ENCODE assay signal across 37 cellular contexts in the genomic region with DNA sequence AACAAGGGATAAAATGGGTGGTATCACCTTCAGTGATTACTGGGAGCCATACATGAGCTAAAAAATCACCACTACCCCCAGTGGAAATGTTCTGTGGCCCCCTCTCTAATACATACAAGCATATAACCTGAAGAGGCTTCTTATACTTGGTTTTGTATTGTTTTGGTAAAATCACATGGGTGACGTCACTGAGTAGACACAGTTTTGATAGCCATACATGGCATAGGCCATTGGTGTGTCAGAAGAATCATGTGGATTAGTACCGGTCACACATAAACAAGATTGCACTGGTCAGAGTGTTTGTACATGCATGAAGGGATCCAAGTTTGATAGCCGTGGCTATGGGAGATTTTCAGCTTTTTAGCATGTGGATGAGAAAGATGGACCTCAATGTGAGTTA.
A peak's percentile ranks its signal among the peaks of the same experiment; 100 is the strongest.
DNase-seq lines count a peak whose midpoint lies in the region; ATAC-seq, FAIRE-seq and TF ChIP-seq lines count a peak whose summit lies in the region.
"Had no signal": no experiment of that assay in that cellular context is flagged by ENCODE, and none has a peak within 500 bp of the region (broad histone marks: within the 10 kb centered on the region; RNA-seq: fewer than 3 reads in every experiment).

No MANE protein-coding gene starts in this region.

- H3K79me2 ChIP-seq in mammary epithelial cell (ENCODE audit: insufficient read depth, low read length) (no peaks in the 10 kb centered on the region), HepG2 (ENCODE audit: insufficient read depth, low read length) (no peaks in the 10 kb centered on the region), astrocyte (ENCODE audit: insufficient read depth, low read length) (no peaks in the 10 kb centered on the region)

- TF ChIP-seq RAD21 in HepG2 (CRISPR knock-in tag; IDR thresholded peaks at IDR 0.05) = no peak

- H3K4me1 Mint-ChIP-seq in astrocyte (ENCODE audit: low read depth, unreplicated experiment) = no peaks in the 10 kb centered on the region
- H3K4me1 Mint-ChIP-seq in activated CD4-positive, alpha-beta memory T cell treated with anti-CD3 and anti-CD28 coated beads for 36 hours (ENCODE audit: low read depth) = peaks cover 18% of the 10 kb centered on the region
- H3K4me1 Mint-ChIP-seq: CD14-positive monocyte had no signal

- TF ChIP-seq POLR2A in breast epithelium (IDR thresholded peaks at IDR 0.05) = no peak
- TF ChIP-seq POLR2A in HepG2 (IDR thresholded peaks at IDR 0.05; ENCODE audit: insufficient read depth in 1 of 2, low read depth in 2 of 2, low read length in 2 of 2) = no peak
- TF ChIP-seq POLR2A in right lobe of liver (IDR thresholded peaks at IDR 0.05) = no peak
- TF ChIP-seq POLR2A in GM12891 (IDR thresholded peaks at IDR 0.05; ENCODE audit: low read depth, low read length) = no peak

- H3K27me3 ChIP-seq in mammary epithelial cell (ENCODE audit: insufficient read depth, low read length) (peaks cover 5% of the 10 kb centered on the region), breast epithelium (peaks cover 0 to 58% of the 10 kb centered on the region in 2 donors), HepG2 (ENCODE audit: control insufficient read depth in 1 of 2, insufficient read depth in 2 of 2, low read length in 2 of 2) (no peaks in the 10 kb centered on the region), right lobe of liver (no peaks in the 10 kb centered on the region), astrocyte (ENCODE audit: insufficient read depth, low read length) (no peaks in the 10 kb centered on the region), left lung (no peaks in the 10 kb centered on the region)
- H3K27me3 ChIP-seq: BE2C had no signal

- H3K9ac ChIP-seq in mammary epithelial cell (ENCODE audit: insufficient read depth, low read length) = peak overlapping the region; percentile 9
- no peak overlapping the region for H3K9ac ChIP-seq in HepG2 (ENCODE audit: insufficient read depth, low read depth, low read length)
- no peak overlapping the region for H3K9ac ChIP-seq in astrocyte (ENCODE audit: low read length)
- H3K9ac ChIP-seq: BLaER1; BLaER1 treated with 17β-estradiol and CSF1 and Interleukin-3, amounts not matched to agents 10 nM and 100 nM had no signal

- ATAC-seq in HepG2 = no peak
- ATAC-seq in right lobe of liver = no peak
- no peak for ATAC-seq in left lung
- ATAC-seq: A549; CD8-positive, alpha-beta T cell had no signal

- no peak for DNase-seq in mammary epithelial cell
- no peak for DNase-seq in breast epithelium (ENCODE audit: low spot score in 2 of 2)
- no peak for DNase-seq in HepG2 (ENCODE audit: low spot score)
- no peak for DNase-seq in right lobe of liver
- no peak for DNase-seq in GM12891 (ENCODE audit: insufficient read length, low spot score)
- DNase-seq in astrocyte (ENCODE audit: low read depth) = no peak
- no peak for DNase-seq in left lung
- no peak for DNase-seq in activated CD4-positive, alpha-beta memory T cell treated with anti-CD3 and anti-CD28 coated beads for 36 hours
- DNase-seq: 8988T; ACHN; AML-193; BE2C; C1 segment of cervical spinal cord; Caco-2; Calu3; CD4-positive, alpha-beta memory T cell; CD4-positive, alpha-beta T cell; CD4-positive, CD25-positive, alpha-beta regulatory T cell; CD8-positive, alpha-beta memory T cell; CD8-positive, alpha-beta T cell; COR-L47; DMS 273 treated with DMSO at 0.1 percent for 48 hours; DMS153; DMS53; DMS79; DMS79 treated with DMSO at 0.1 percent for 48 hours; DND-41; EL had no signal

- H3K4me1 ChIP-seq in mammary epithelial cell (ENCODE audit: insufficient read depth, low read length) = no peaks in the 10 kb centered on the region
- H3K4me1 ChIP-seq in breast epithelium = no peaks in the 10 kb centered on the region
- H3K4me1 ChIP-seq in HepG2 (ENCODE audit: insufficient read depth, low read length) = no peaks in the 10 kb centered on the region
- H3K4me1 ChIP-seq in right lobe of liver = no peaks in the 10 kb centered on the region
- no peaks in the 10 kb centered on the region for H3K4me1 ChIP-seq in astrocyte (ENCODE audit: insufficient read depth, low read length)
- no peaks in the 10 kb centered on the region for H3K4me1 ChIP-seq in left lung
- H3K4me1 ChIP-seq: A549, BE2C, BLaER1, Caco-2 had no signal

- H3K36me3 Mint-ChIP-seq in astrocyte (ENCODE audit: low read depth, unreplicated experiment) = no peaks in the 10 kb centered on the region
- no peaks in the 10 kb centered on the region for H3K36me3 Mint-ChIP-seq in activated CD4-positive, alpha-beta memory T cell treated with anti-CD3 and anti-CD28 coated beads for 36 hours
- H3K36me3 Mint-ChIP-seq: CD14-positive monocyte; CD4-positive, alpha-beta memory T cell; CD4-positive, CD25-positive, alpha-beta regulatory T cell; CD8-positive, alpha-beta memory T cell; CD8-positive, alpha-beta T cell had no signal

- TF ChIP-seq CTCF in mammary epithelial cell (conservative IDR thresholded peaks at IDR 0.05 in 1 of 2, IDR thresholded peaks at IDR 0.05 in 1 of 2; ENCODE audit: extremely low read depth in 1 of 2, insufficient read depth in 1 of 2, low read depth in 1 of 2, low read length in 2 of 2) (no peak), breast epithelium (IDR thresholded peaks at IDR 0.05) (no peak), HepG2 (CRISPR knock-in tag; IDR thresholded peaks at IDR 0.05) (no peak), right lobe of liver (IDR thresholded peaks at IDR 0.05) (no peak), astrocyte (IDR thresholded peaks at IDR 0.05; ENCODE audit: insufficient read depth, low read depth, low read length) (no peak), left lung (IDR thresholded peaks at IDR 0.05) (no peak)

- CTCF ChIA-PET in mammary epithelial cell (lab: Charles Lee; ENCODE audit: low non-redundant PET) (no interaction called here), HepG2 (lab: Yijun Ruan, JAX; ENCODE audit: low intra/inter-chr PET ratio, low total read pairs) (interaction anchor here (1.3 kb wide), 1 partner anchor 312 kb away, joined by 5 read pairs; no protein-coding TSS in a partner anchor)
- CTCF ChIA-PET in activated CD4-positive, alpha-beta memory T cell treated with anti-CD3 and anti-CD28 coated beads for 36 hours (lab: Charles Lee) = interaction anchor here (1.1 to 3.5 kb wide), 4 partner anchors 24 to 315 kb away, joined by 4 to 40 read pairs (median 7); a partner anchor contains a TSS

- H3K4me3 ChIP-seq in mammary epithelial cell (replicated peaks in 1 of 3; ENCODE audit: insufficient read depth in 1 of 3, low read depth in 2 of 3, low read length in 3 of 3) (no peak overlapping the region), breast epithelium (no peak overlapping the region), HepG2 (replicated peaks in 1 of 3; ENCODE audit: insufficient read depth in 1 of 3, low read depth in 2 of 3, low read length in 3 of 3) (no peak overlapping the region), right lobe of liver (no peak overlapping the region), astrocyte (ENCODE audit: insufficient read depth, low read depth, low read length) (no peak overlapping the region), left lung (no peak overlapping the region)
- H3K4me3 ChIP-seq: A549; BLaER1; BLaER1 treated with 17β-estradiol and CSF1 and Interleukin-3, amounts not matched to agents 10 nM and 100 nM had no signal

- no TSS peak for BruUV-seq in mammary epithelial cell (replicated peaks; lab: Mats Ljungman, UMichigan)
- BruUV-seq in HepG2 (replicated peaks; lab: Mats Ljungman, UMichigan) = no TSS peak

- dilution Hi-C loops in mammary epithelial cell (cut with HindIII; ENCODE audit: low sequenced_read_pairs) = loop anchor here (25.0 kb wide), 1 partner anchor 307 kb away; no protein-coding TSS in a partner anchor

- WGBS in mammary epithelial cell (ENCODE audit: low coverage, missing lambda C conversion rate) = 70% methylated on average over 2 of the region's 3 CpGs
- 10% methylated on average over 2 of the region's 3 CpGs for WGBS in HepG2 (ENCODE audit: low lambda C conversion rate)
- 53% methylated on average over 3 of the region's 3 CpGs for WGBS in right lobe of liver (ENCODE audit: insufficient coverage, low coverage, low lambda C conversion rate, missing lambda C conversion rate)

- H3K27ac ChIP-seq in mammary epithelial cell (ENCODE audit: insufficient read depth, low read depth, low read length) = no peak overlapping the region
- no peak overlapping the region for H3K27ac ChIP-seq in breast epithelium
- no peak overlapping the region for H3K27ac ChIP-seq in HepG2 (ENCODE audit: extremely low read length, insufficient read depth, low read length)
- no peak overlapping the region for H3K27ac ChIP-seq in right lobe of liver
- H3K27ac ChIP-seq in astrocyte (ENCODE audit: low read depth, low read length) = no peak overlapping the region
- H3K27ac ChIP-seq in left lung = no peak overlapping the region
- H3K27ac ChIP-seq: 22Rv1; A549; BLaER1; BLaER1 treated with 17β-estradiol and CSF1 and Interleukin-3, amounts not matched to agents 10 nM and 100 nM; C4-2B had no signal

- H3K4me2 ChIP-seq in mammary epithelial cell (ENCODE audit: insufficient read depth, low read depth, low read length) = no peak overlapping the region
- no peak overlapping the region for H3K4me2 ChIP-seq in HepG2 (ENCODE audit: low read depth, low read length)
- H3K4me2 ChIP-seq in astrocyte (ENCODE audit: low read length) = no peak overlapping the region
- H3K4me2 ChIP-seq: A549; BLaER1; BLaER1 treated with 17β-estradiol and CSF1 and Interleukin-3, amounts not matched to agents 10 nM and 100 nM had no signal

- FAIRE-seq in HepG2 (lab: Jason Lieb, UNC) (no peak), GM12891 (lab: Jason Lieb, UNC) (peak; percentile 54), astrocyte (lab: Jason Lieb, UNC) (peak; percentile 52)
- FAIRE-seq: A204.1, A549, D721Med had no signal

- POLR2A ChIA-PET in HepG2 (lab: Yijun Ruan, JAX) = no interaction called here
- POLR2A ChIA-PET in activated CD4-positive, alpha-beta memory T cell treated with anti-CD3 and anti-CD28 coated beads for 36 hours (lab: Charles Lee) = no interaction called here

- no peaks in the 10 kb centered on the region for H4K20me1 ChIP-seq in mammary epithelial cell (ENCODE audit: insufficient read depth, low read length)
- H4K20me1 ChIP-seq in HepG2 (ENCODE audit: insufficient read depth, low read length) = no peaks in the 10 kb centered on the region
- H4K20me1 ChIP-seq in astrocyte (ENCODE audit: insufficient read depth, low read length) = no peaks in the 10 kb centered on the region
- H4K20me1 ChIP-seq: BLaER1; BLaER1 treated with 17β-estradiol and CSF1 and Interleukin-3, amounts not matched to agents 10 nM and 100 nM had no signal

- intact Hi-C loops in mammary epithelial cell (cut with micrococcal nuclease) = loop anchor here (10.0 kb wide), 1 partner anchor 135 kb away; a partner anchor contains a TSS
- intact Hi-C loops in breast epithelium (cut with DNase I; ENCODE audit: low total_unique reads) = no loop called here
- intact Hi-C loops in HepG2 (cut with micrococcal nuclease; ENCODE audit: unreplicated experiment) = loop anchor here (10.0 kb wide), 3 partner anchors 135 to 315 kb away; a partner anchor contains a TSS
- intact Hi-C loops in right lobe of liver (cut with DNase I) = no loop called here
- intact Hi-C loops in left lung (cut with DNase I) = no loop called here
- intact Hi-C loops in activated CD4-positive, alpha-beta memory T cell treated with anti-CD3 and anti-CD28 coated beads for 36 hours (cut with micrococcal nuclease) = loop anchor here (10.0 kb wide), 3 partner anchors 245 to 1235 kb away; a partner anchor contains a TSS

- TF ChIP-seq EP300 in HepG2 (IDR thresholded peaks at IDR 0.05; ENCODE audit: low read depth in 2 of 2, low read length in 2 of 2) = no peak
- no peak for TF ChIP-seq EP300 in HepG2 (CRISPR knock-in tag; IDR thresholded peaks at IDR 0.05; ENCODE audit: borderline replicate concordance)

- in situ Hi-C loops in mammary epithelial cell (cut with MboI; ENCODE audit: low sequenced_read_pairs in 2 of 2) (loop anchor here (25.0 kb wide), 1 partner anchor 307 kb away; no protein-coding TSS in a partner anchor), HepG2 (cut with HindIII; ENCODE audit: extremely low pct_ligation_motif_present, low pct_unique_long_range_greater_than_20kb) (loop anchor here (25.0 kb wide), 1 partner anchor 307 kb away; no protein-coding TSS in a partner anchor)

- no peak overlapping the region for H3K27ac Mint-ChIP-seq in astrocyte (ENCODE audit: unreplicated experiment)
- H3K27ac Mint-ChIP-seq in activated CD4-positive, alpha-beta memory T cell treated with anti-CD3 and anti-CD28 coated beads for 36 hours = no peak overlapping the region
- H3K27ac Mint-ChIP-seq: B cell; CD14-positive monocyte; CD4-positive, alpha-beta memory T cell; CD4-positive, alpha-beta T cell; CD4-positive, CD25-positive, alpha-beta regulatory T cell; CD8-positive, alpha-beta T cell had no signal

- H3K9me3 ChIP-seq in mammary epithelial cell (replicated peaks; ENCODE audit: insufficient read depth, low read length) (no peaks in the 10 kb centered on the region), breast epithelium (no peaks in the 10 kb centered on the region), HepG2 (ENCODE audit: low read length) (no peaks in the 10 kb centered on the region), right lobe of liver (no peaks in the 10 kb centered on the region), astrocyte (ENCODE audit: insufficient read depth, low read depth, low read length) (no peaks in the 10 kb centered on the region), left lung (no peaks in the 10 kb centered on the region)
- H3K9me3 ChIP-seq: A549, BE2C, BLaER1, Caco-2 had no signal

- no peaks in the 10 kb centered on the region for H3K36me3 ChIP-seq in mammary epithelial cell (ENCODE audit: insufficient read depth, low read length)
- no peaks in the 10 kb centered on the region for H3K36me3 ChIP-seq in breast epithelium
- H3K36me3 ChIP-seq in HepG2 (replicated peaks in 1 of 2; ENCODE audit: control insufficient read depth in 1 of 2, insufficient read depth in 2 of 2, low read length in 2 of 2) = no peaks in the 10 kb centered on the region
- no peaks in the 10 kb centered on the region for H3K36me3 ChIP-seq in right lobe of liver
- H3K36me3 ChIP-seq in astrocyte (ENCODE audit: insufficient read depth, low read length) = no peaks in the 10 kb centered on the region
- no peaks in the 10 kb centered on the region for H3K36me3 ChIP-seq in left lung
- H3K36me3 ChIP-seq: BE2C; BLaER1; BLaER1 treated with 17β-estradiol and CSF1 and Interleukin-3, amounts not matched to agents 10 nM and 100 nM had no signal

- H3K27me3 Mint-ChIP-seq in astrocyte (ENCODE audit: low read depth, unreplicated experiment) = peaks cover 3% of the 10 kb centered on the region
- no peaks in the 10 kb centered on the region for H3K27me3 Mint-ChIP-seq in activated CD4-positive, alpha-beta memory T cell treated with anti-CD3 and anti-CD28 coated beads for 36 hours
- H3K27me3 Mint-ChIP-seq: B cell; CD4-positive, alpha-beta memory T cell; CD4-positive, alpha-beta T cell; CD8-positive, alpha-beta memory T cell had no signal

- no peak overlapping the region for H2AFZ ChIP-seq in mammary epithelial cell (ENCODE audit: low read depth, low read length)
- no peak overlapping the region for H2AFZ ChIP-seq in HepG2 (ENCODE audit: low read length)
- H2AFZ ChIP-seq in astrocyte (ENCODE audit: low read depth, low read length) = no peak overlapping the region

- no peaks in the 10 kb centered on the region for H3K9me3 Mint-ChIP-seq in astrocyte (ENCODE audit: unreplicated experiment)
- no peaks in the 10 kb centered on the region for H3K9me3 Mint-ChIP-seq in activated CD4-positive, alpha-beta memory T cell treated with anti-CD3 and anti-CD28 coated beads for 36 hours
- H3K9me3 Mint-ChIP-seq: CD4-positive, alpha-beta memory T cell; CD4-positive, alpha-beta T cell; CD8-positive, alpha-beta memory T cell; CD8-positive, alpha-beta T cell had no signal

- no peak overlapping the region for H3K4me3 Mint-ChIP-seq in astrocyte (ENCODE audit: unreplicated experiment)
- H3K4me3 Mint-ChIP-seq in activated CD4-positive, alpha-beta memory T cell treated with anti-CD3 and anti-CD28 coated beads for 36 hours = no peak overlapping the region
- H3K4me3 Mint-ChIP-seq: B cell; CD14-positive monocyte; CD4-positive, alpha-beta memory T cell; CD4-positive, alpha-beta T cell; CD4-positive, CD25-positive, alpha-beta regulatory T cell; CD8-positive, alpha-beta memory T cell; CD8-positive, alpha-beta T cell had no signal

Comparison
In these comparisons a context has a peak if more than half of its experiments do, and no peak if none do; other contexts are left out.
1. intact Hi-C loops: an anchor here in mammary epithelial cell (10.0 kb wide), HepG2 (10.0 kb wide) and activated CD4-positive, alpha-beta memory T cell treated with anti-CD3 and anti-CD28 coated beads for 36 hours (10.0 kb wide); none called in breast epithelium, right lobe of liver and left lung.